20 cellular contexts compared by ENCODE assay signal in genomic region chr7:107390921-107391320, GRCh38.
DNase-seq lines count a peak whose midpoint lies in the region; ATAC-seq and TF ChIP-seq lines count a peak whose summit lies in the region.
"Had no signal": no experiment of that assay in that cellular context is flagged by ENCODE, and none has a peak within 500 bp of the region (broad histone marks: within the 10 kb centered on the region; RNA-seq: fewer than 3 reads in every experiment).

No MANE protein-coding gene starts in this region.

- peaks cover 14% of the 10 kb centered on the region for H3K4me1 ChIP-seq in HAP-1
- H3K4me1 ChIP-seq in NT2/D1 (ENCODE audit: insufficient read depth, insufficient read length): no peaks in the 10 kb centered on the region
- H3K4me1 ChIP-seq in uterus: peaks cover 0 to 23% of the 10 kb centered on the region in 2 donors
- H3K4me1 ChIP-seq: BLaER1 had no signal

- no peak for TF ChIP-seq POLR2A in uterus (IDR thresholded peaks at IDR 0.05)

- H3K27me3 Mint-ChIP-seq in naive thymus-derived CD8-positive, alpha-beta T cell: no peaks in the 10 kb centered on the region
- H3K27me3 Mint-ChIP-seq: CD4-positive, alpha-beta memory T cell had no signal

- ATAC-seq in naive thymus-derived CD8-positive, alpha-beta T cell: no peak
- ATAC-seq in HG02763 (IDR thresholded peaks at IDR 0.05; ENCODE audit: unreplicated experiment): no peak
- ATAC-seq: PC-3, SK-N-SH treated with all-trans-retinoic acid at 6 μM for 48 hours had no signal

- no peak overlapping the region for H3K27ac Mint-ChIP-seq in naive thymus-derived CD8-positive, alpha-beta T cell
- H3K27ac Mint-ChIP-seq: CD4-positive, alpha-beta memory T cell had no signal

- H3K36me3 ChIP-seq in HAP-1 (replicated peaks) (no peaks in the 10 kb centered on the region), NT2/D1 (ENCODE audit: insufficient read depth, insufficient read length, low read length) (no peaks in the 10 kb centered on the region), uterus (no peaks in the 10 kb centered on the region)
- H3K36me3 ChIP-seq: BLaER1 had no signal

- H3K36me3 Mint-ChIP-seq in naive thymus-derived CD8-positive, alpha-beta T cell: peaks cover 0 to 32% (median 11%) of the 10 kb centered on the region in 3 donors

- H3K27ac ChIP-seq in uterus: peak overlapping the region; percentile 72 to 73
- H3K27ac ChIP-seq: BLaER1, GM23248 had no signal

- POLR2A ChIA-PET in naive thymus-derived CD8-positive, alpha-beta T cell (lab: Charles Lee): no interaction called here

- H3K27me3 ChIP-seq in HAP-1 (ENCODE audit: low read depth) (no peaks in the 10 kb centered on the region), NT2/D1 (ENCODE audit: insufficient read depth, insufficient read length) (no peaks in the 10 kb centered on the region), uterus (no peaks in the 10 kb centered on the region)
- H3K27me3 ChIP-seq: BLaER1 had no signal

- H3K9me3 Mint-ChIP-seq in naive thymus-derived CD8-positive, alpha-beta T cell: no peaks in the 10 kb centered on the region
- H3K9me3 Mint-ChIP-seq: CD4-positive, alpha-beta memory T cell had no signal

- in situ Hi-C loops in HAP-1 (cut with MboI; ENCODE audit: low sequenced_read_pairs): no loop called here

- H3K9me3 ChIP-seq in HAP-1 (no peaks in the 10 kb centered on the region), NT2/D1 (ENCODE audit: insufficient read depth, low read length) (no peaks in the 10 kb centered on the region), uterus (no peaks in the 10 kb centered on the region)
- H3K9me3 ChIP-seq: BLaER1 had no signal

- DNase-seq in HAP-1 (ENCODE audit: low spot score in 2 of 2) (peak; percentile 32 to 51), NT2/D1 (ENCODE audit: low read depth, low spot score) (peak; percentile 46), iPS-NIHi11 (ENCODE audit: low spot score) (peak; percentile 10), uterus (no peak)
- DNase-seq in activated CD4-positive, alpha-beta T cell treated with anti-CD3 and anti-CD28 coated beads, Interleukin-2, amount 50 U/mL, for 1 hour: no peak
- DNase-seq in naive thymus-derived CD8-positive, alpha-beta T cell: no peak
- DNase-seq: Calu3; CD4-positive, alpha-beta memory T cell; GM23248; KG1; MV-4-11; NCI-H1417 treated with DMSO at 0.1 percent for 48 hours; NCI-H345; NCI-H774; PC-3; RPMI8226; SIG-M5 had no signal

- no peak for TF ChIP-seq CTCF in uterus (IDR thresholded peaks at IDR 0.05)

- H3K4me3 ChIP-seq in HAP-1: no peak overlapping the region
- H3K4me3 ChIP-seq in NT2/D1 (ENCODE audit: insufficient read length, low read depth): no peak overlapping the region
- H3K4me3 ChIP-seq in uterus: no peak overlapping the region
- H3K4me3 ChIP-seq: BLaER1, GM23248 had no signal

- no peak overlapping the region for H3K9ac ChIP-seq in NT2/D1 (ENCODE audit: insufficient read length, low read depth)
- H3K9ac ChIP-seq: BLaER1, GM23248 had no signal

- H3K4me3 Mint-ChIP-seq in naive thymus-derived CD8-positive, alpha-beta T cell: no peak overlapping the region
- H3K4me3 Mint-ChIP-seq: CD4-positive, alpha-beta memory T cell had no signal

- intact Hi-C loops in uterus (cut with DNase I; ENCODE audit: low total_unique reads): no loop called here

- peaks cover under 1 to 9% (median 4%) of the 10 kb centered on the region in 4 donors for H3K4me1 Mint-ChIP-seq in naive thymus-derived CD8-positive, alpha-beta T cell

Comparison
In these comparisons a context has a peak if more than half of its experiments do, and no peak if none do; other contexts are left out.
1. DNase-seq: peak in HAP-1 (2 of 2), NT2/D1 (single experiment) and iPS-NIHi11 (single experiment); none in uterus (0 of 2), activated CD4-positive, alpha-beta T cell treated with anti-CD3 and anti-CD28 coated beads, Interleukin-2, amount 50 U/mL, for 1 hour (single experiment) and naive thymus-derived CD8-positive, alpha-beta T cell (0 of 10).